ENCODE assay signal across 1 cellular context in genomic region chr11:97463891-97464290, GRCh38.
TF ChIP-seq lines count a peak whose summit lies in the region.

No MANE protein-coding gene starts in this region.

TF ChIP-seq in K562, 482 proteins besides CTCF, POLR2A, EP300 and RAD21 (continued from another document):
- no peak for TF ChIP-seq MEIS2 (IDR thresholded peaks at IDR 0.05; ENCODE audit: partially characterized antibody)
- TF ChIP-seq CBX3 (IDR thresholded peaks at IDR 0.05; ENCODE audit: borderline replicate concordance in 1 of 2, low read length in 2 of 2) = 0 out of 3 replicates have a peak, but pooled peaks of 1 of the 2 experiments have one; percentile 37
- TF ChIP-seq ZNF589 (CRISPR knock-in tag; IDR thresholded peaks at IDR 0.05; ENCODE audit: low read depth) = no peak
- TF ChIP-seq CBX5 (IDR thresholded peaks at IDR 0.05; ENCODE audit: borderline replicate concordance, low read depth) = peak; percentile 80
- TF ChIP-seq FUS (optimal IDR thresholded peaks at IDR 0.05; ENCODE audit: low read depth, low read length) = no peak
- no peak for TF ChIP-seq LARP7 (IDR thresholded peaks at IDR 0.05)
- TF ChIP-seq HEY1 (CRISPR knock-in tag; IDR thresholded peaks at IDR 0.05; ENCODE audit: borderline replicate concordance) = no peak
- peak; percentile 43 for TF ChIP-seq ZFP36 (IDR thresholded peaks at IDR 0.05; ENCODE audit: low read depth, low read length, partially characterized antibody)
